1 cellular context compared by ENCODE assay signal in the genomic region with DNA sequence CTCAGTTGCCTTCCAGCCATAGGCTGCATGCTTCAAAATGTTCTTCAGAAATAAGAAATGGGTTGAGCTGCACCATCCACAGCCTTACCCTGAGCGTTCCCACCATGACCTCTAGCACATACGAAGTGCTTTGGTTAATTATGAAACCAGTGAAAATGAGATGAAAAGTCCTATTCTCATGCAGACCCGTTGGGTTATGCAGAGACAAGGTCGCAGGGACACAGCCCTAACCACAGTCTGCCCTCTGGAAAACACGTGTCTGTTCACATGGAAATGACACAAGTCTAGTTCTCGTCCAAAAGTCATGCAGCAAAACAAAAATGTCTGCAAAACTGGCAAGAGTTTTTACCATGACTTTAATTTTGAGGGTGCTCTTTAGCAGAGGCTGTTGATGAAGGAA.
TF ChIP-seq lines count a peak whose summit lies in the region.

No MANE protein-coding gene starts in this region.

TF ChIP-seq in H1, 55 proteins besides CTCF, POLR2A, EP300 and RAD21:
- TF ChIP-seq CHD2 (IDR thresholded peaks at IDR 0.05; ENCODE audit: low read length) (no peak), TBP (IDR thresholded peaks at IDR 0.05; ENCODE audit: low read depth, low read length) (no peak), CBX5 (IDR thresholded peaks at IDR 0.05; ENCODE audit: low read depth, low read length) (no peak), POU5F1 (IDR thresholded peaks at IDR 0.05; ENCODE audit: low read depth, low read length) (no peak), BRCA1 (IDR thresholded peaks at IDR 0.05; ENCODE audit: low read depth, low read length) (no peak), MAFK (IDR thresholded peaks at IDR 0.05; ENCODE audit: low read depth, low read length) (no peak), SIN3A (conservative IDR thresholded peaks at IDR 0.05 in 1 of 2, IDR thresholded peaks at IDR 0.05 in 1 of 2; ENCODE audit: low read depth in 1 of 2, low read length in 2 of 2) (no peak), ZNF274 (IDR thresholded peaks at IDR 0.05; ENCODE audit: borderline replicate concordance, extremely low read depth, low read length) (no peak), YY1 (IDR thresholded peaks at IDR 0.05; ENCODE audit: low read depth, low read length) (no peak), CEBPB (IDR thresholded peaks at IDR 0.05; ENCODE audit: low read depth, low read length) (no peak), KDM4A (IDR thresholded peaks at IDR 0.05; ENCODE audit: low read depth, low read length, severe bottlenecking) (no peak), SRF (IDR thresholded peaks at IDR 0.05; ENCODE audit: low read depth, low read length) (no peak), TAF1 (IDR thresholded peaks at IDR 0.05; ENCODE audit: low read depth, low read length) (no peak), CHD1 (IDR thresholded peaks at IDR 0.05; ENCODE audit: low read depth, low read length) (no peak)
- TF ChIP-seq, protein P1, sequence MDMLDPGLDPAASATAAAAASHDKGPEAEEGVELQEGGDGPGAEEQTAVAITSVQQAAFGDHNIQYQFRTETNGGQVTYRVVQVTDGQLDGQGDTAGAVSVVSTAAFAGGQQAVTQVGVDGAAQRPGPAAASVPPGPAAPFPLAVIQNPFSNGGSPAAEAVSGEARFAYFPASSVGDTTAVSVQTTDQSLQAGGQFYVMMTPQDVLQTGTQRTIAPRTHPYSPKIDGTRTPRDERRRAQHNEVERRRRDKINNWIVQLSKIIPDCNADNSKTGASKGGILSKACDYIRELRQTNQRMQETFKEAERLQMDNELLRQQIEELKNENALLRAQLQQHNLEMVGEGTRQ (IDR thresholded peaks at IDR 0.05; ENCODE audit: low read length), result no peak
- TF ChIP-seq, protein P2, sequence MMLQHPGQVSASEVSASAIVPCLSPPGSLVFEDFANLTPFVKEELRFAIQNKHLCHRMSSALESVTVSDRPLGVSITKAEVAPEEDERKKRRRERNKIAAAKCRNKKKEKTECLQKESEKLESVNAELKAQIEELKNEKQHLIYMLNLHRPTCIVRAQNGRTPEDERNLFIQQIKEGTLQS (IDR thresholded peaks at IDR 0.05; ENCODE audit: insufficient read depth, low read depth, low read length), result no peak
- TF ChIP-seq, protein P3, sequence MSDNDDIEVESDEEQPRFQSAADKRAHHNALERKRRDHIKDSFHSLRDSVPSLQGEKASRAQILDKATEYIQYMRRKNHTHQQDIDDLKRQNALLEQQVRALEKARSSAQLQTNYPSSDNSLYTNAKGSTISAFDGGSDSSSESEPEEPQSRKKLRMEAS (IDR thresholded peaks at IDR 0.05), result no peak
- TF ChIP-seq, protein P4, sequence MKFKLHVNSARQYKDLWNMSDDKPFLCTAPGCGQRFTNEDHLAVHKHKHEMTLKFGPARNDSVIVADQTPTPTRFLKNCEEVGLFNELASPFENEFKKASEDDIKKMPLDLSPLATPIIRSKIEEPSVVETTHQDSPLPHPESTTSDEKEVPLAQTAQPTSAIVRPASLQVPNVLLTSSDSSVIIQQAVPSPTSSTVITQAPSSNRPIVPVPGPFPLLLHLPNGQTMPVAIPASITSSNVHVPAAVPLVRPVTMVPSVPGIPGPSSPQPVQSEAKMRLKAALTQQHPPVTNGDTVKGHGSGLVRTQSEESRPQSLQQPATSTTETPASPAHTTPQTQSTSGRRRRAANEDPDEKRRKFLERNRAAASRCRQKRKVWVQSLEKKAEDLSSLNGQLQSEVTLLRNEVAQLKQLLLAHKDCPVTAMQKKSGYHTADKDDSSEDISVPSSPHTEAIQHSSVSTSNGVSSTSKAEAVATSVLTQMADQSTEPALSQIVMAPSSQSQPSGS (IDR thresholded peaks at IDR 0.05; ENCODE audit: low read length), result no peak
